ENCODE assay signal across 7 cellular contexts in genomic region chr12:47811581-47812484, GRCh38. TPM values are rescaled to one million over a fixed set of nuclear protein-coding genes. Genes with fewer than 3 reads are reported as not detected.
DNase-seq lines count a peak whose midpoint lies in the region; ATAC-seq, FAIRE-seq and TF ChIP-seq lines count a peak whose summit lies in the region.

No MANE protein-coding gene starts in this region.

- peak overlapping the region; percentile 79 for H3K9ac ChIP-seq in keratinocyte (ENCODE audit: control insufficient read depth, extremely low read depth, insufficient read depth, low read length)

- peak in 1 of 2 donors; percentile 19 for TF ChIP-seq POLR2A in suprapubic skin (IDR thresholded peaks at IDR 0.05)

- H3K4me3 Mint-ChIP-seq in IgD-negative memory B cell, result peak overlapping the region; percentile 85 to 95 (median 90)

- no peaks in the 10 kb centered on the region for H3K9me3 ChIP-seq in keratinocyte (ENCODE audit: control insufficient read depth, low read depth, low read length)
- H3K9me3 ChIP-seq in suprapubic skin, result no peaks in the 10 kb centered on the region

- peak overlapping the region; percentile 89 for H3K4me2 ChIP-seq in keratinocyte (ENCODE audit: control insufficient read depth, extremely low read depth, insufficient read depth, low read depth, low read length)

- no peak overlapping the region for H2AFZ ChIP-seq in keratinocyte (ENCODE audit: control insufficient read depth, low read length)

- H3K9me3 Mint-ChIP-seq in IgD-negative memory B cell, result no peaks in the 10 kb centered on the region

- WGBS in suprapubic skin, result 24% methylated on average over 14 of the region's 14 CpGs

- dilution Hi-C loops in keratinocyte (cut with MboI; ENCODE audit: extremely low pct_ligation_motif_present, low sequenced_read_pairs), result no loop called here

- H3K27me3 ChIP-seq in keratinocyte (ENCODE audit: control insufficient read depth, extremely low read depth, insufficient read depth, low read length) (no peaks in the 10 kb centered on the region), suprapubic skin (no peaks in the 10 kb centered on the region)

- no peaks in the 10 kb centered on the region for H3K27me3 Mint-ChIP-seq in IgD-negative memory B cell

- H3K4me1 ChIP-seq in keratinocyte (ENCODE audit: control insufficient read depth, extremely low read depth, insufficient read depth, low read length) (peaks cover 64% of the 10 kb centered on the region), suprapubic skin (peaks cover 98% of the 10 kb centered on the region)

- peak; percentile 23 for FAIRE-seq in keratinocyte (lab: Jason Lieb, UNC)

- peaks cover 5 to 23% of the 10 kb centered on the region in 2 experiments for H3K36me3 ChIP-seq in keratinocyte (ENCODE audit: control insufficient read depth in 2 of 2, extremely low read depth in 1 of 2, insufficient read depth in 2 of 2, low read length in 2 of 2)
- H3K36me3 ChIP-seq in suprapubic skin, result no peaks in the 10 kb centered on the region

- peaks cover 17% of the 10 kb centered on the region for H3K9me1 ChIP-seq in keratinocyte (ENCODE audit: control insufficient read depth, extremely low read depth, insufficient read depth, low read length)

- H3K27ac ChIP-seq in angular gyrus (ENCODE audit: low read depth, low read length), result peak overlapping the region; percentile 96
- peak overlapping the region; percentile 95 for H3K27ac ChIP-seq in keratinocyte (ENCODE audit: control insufficient read depth, insufficient read depth, low read length)
- peak overlapping the region; percentile 97 for H3K27ac ChIP-seq in suprapubic skin

- TF ChIP-seq EP300 in suprapubic skin (IDR thresholded peaks at IDR 0.05), result no peak

- H3K36me3 Mint-ChIP-seq in IgD-negative memory B cell, result peaks cover 4% of the 10 kb centered on the region

- no peak for ATAC-seq in HG03432 (IDR thresholded peaks at IDR 0.05; ENCODE audit: unreplicated experiment)
- ATAC-seq in GM18498 (IDR thresholded peaks at IDR 0.05; ENCODE audit: unreplicated experiment), result no peak

- peak overlapping the region in 2 of 3 experiments; percentile 53 to 58 for H3K4me3 ChIP-seq in keratinocyte (ENCODE audit: control insufficient read depth in 2 of 3, extremely low read depth in 1 of 3, insufficient read depth in 2 of 3, low read depth in 1 of 3, low read length in 3 of 3)
- H3K4me3 ChIP-seq in suprapubic skin, result peak overlapping the region; percentile 3

- peaks cover 19% of the 10 kb centered on the region for H4K20me1 ChIP-seq in keratinocyte (ENCODE audit: control insufficient read depth, extremely low read depth, insufficient read depth, low read length)

- no peak for DNase-seq in keratinocyte (ENCODE audit: low read depth, low spot score)
- DNase-seq in suprapubic skin (ENCODE audit: low spot score in 2 of 2), result no peak
- DNase-seq in glomerular visceral epithelial cell (ENCODE audit: extremely low spot score), result no peak

- TF ChIP-seq CTCF in keratinocyte (optimal IDR thresholded peaks at IDR 0.05 in 1 of 3, IDR thresholded peaks at IDR 0.05 in 1 of 3, conservative IDR thresholded peaks at IDR 0.05 in 1 of 3; ENCODE audit: extremely low read depth in 1 of 3, insufficient read depth in 2 of 3, low read length in 3 of 3), result no peak
- TF ChIP-seq CTCF in suprapubic skin (IDR thresholded peaks at IDR 0.05), result no peak

- peak overlapping the region; percentile 96 to 98 (median 97) for H3K27ac Mint-ChIP-seq in IgD-negative memory B cell

- peaks cover 62 to 82% (median 75%) of the 10 kb centered on the region in 3 donors for H3K4me1 Mint-ChIP-seq in IgD-negative memory B cell

- peaks cover 96% of the 10 kb centered on the region for H3K79me2 ChIP-seq in keratinocyte (ENCODE audit: control insufficient read depth, insufficient read depth, low read length)

RNA-seq across cellular contexts. Expression of gene HDAC7, which starts 7.9 kb away (rescaled TPM):
- polyA plus RNA-seq in IgD-negative memory B cell (20.9 TPM), keratinocyte (15.8 to 32.4 TPM (median 17.0 TPM) in 3 replicates)
- polyA plus RNA-seq in keratinocyte (2011; ENCODE audit: low read depth), result 27.9 TPM
- polyA plus RNA-seq in keratinocyte (2011; cell fraction: cytosol; rRNA removed), result 13.0 and 21.8 TPM in 2 replicates
- 67.6 and 79.0 TPM in 2 replicates for polyA plus RNA-seq in keratinocyte (2011; cell fraction: nucleus; rRNA removed)
- 24.3 and 37.1 TPM in 2 replicates for polyA plus RNA-seq in keratinocyte (2012; ENCODE audit: low replicate concordance)
- polyA minus RNA-seq in keratinocyte, result 13.7 to 55.7 TPM (median 18.8 TPM) in 3 replicates
- 32.6 TPM for polyA minus RNA-seq in keratinocyte (2011; cell fraction: cytosol; rRNA and poly(A)+ RNA removed)
- polyA minus RNA-seq in keratinocyte (2011; cell fraction: nucleus; rRNA and poly(A)+ RNA removed), result 23.3 and 24.6 TPM in 2 replicates
- 100 to 1,000 TPM in 1 of 4 donors, 10 to 100 TPM in 3; 47.9 to 152 (median 76.2) TPM for total RNA-seq in suprapubic skin

RNA-seq across cellular contexts. Expression of gene SLC48A1, which starts 38.8 kb away (rescaled TPM):
- polyA plus RNA-seq in IgD-negative memory B cell (21.7 TPM), keratinocyte (7.8 to 15.3 TPM (median 8.1 TPM) in 3 replicates)
- polyA plus RNA-seq in keratinocyte (2011; ENCODE audit: low read depth), result 1.5 TPM
- 10.8 and 12.2 TPM in 2 replicates for polyA plus RNA-seq in keratinocyte (2011; cell fraction: cytosol; rRNA removed)
- polyA plus RNA-seq in keratinocyte (2011; cell fraction: nucleus; rRNA removed), result 14.4 and 18.3 TPM in 2 replicates
- 11.7 and 13.6 TPM in 2 replicates for polyA plus RNA-seq in keratinocyte (2012; ENCODE audit: low replicate concordance)
- polyA minus RNA-seq in keratinocyte, result 12.8 to 29.3 TPM (median 16.5 TPM) in 3 replicates
- polyA minus RNA-seq in keratinocyte (2011; cell fraction: cytosol; rRNA and poly(A)+ RNA removed), result 16.5 TPM
- 5.4 and 5.8 TPM in 2 replicates for polyA minus RNA-seq in keratinocyte (2011; cell fraction: nucleus; rRNA and poly(A)+ RNA removed)
- total RNA-seq in suprapubic skin, result 10 to 100 TPM; 38.2 to 53.6 (median 44.7) TPM

RNA-seq across cellular contexts. Expression of gene RAPGEF3, which starts 53.2 kb away (rescaled TPM):
- polyA plus RNA-seq in IgD-negative memory B cell (0.26 TPM), keratinocyte (4.1 to 5.7 TPM (median 5.1 TPM) in 3 replicates)
- polyA plus RNA-seq in keratinocyte (2011; ENCODE audit: low read depth), result 2.2 TPM
- 1.8 and 2.7 TPM in 2 replicates for polyA plus RNA-seq in keratinocyte (2011; cell fraction: cytosol; rRNA removed)
- polyA plus RNA-seq in keratinocyte (2011; cell fraction: nucleus; rRNA removed), result 13.1 and 17.2 TPM in 2 replicates
- polyA plus RNA-seq in keratinocyte (2012; ENCODE audit: low replicate concordance), result 1.9 and 6.5 TPM in 2 replicates
- 5.5 to 25.3 TPM (median 5.9 TPM) in 3 replicates for polyA minus RNA-seq in keratinocyte
- 8.1 TPM for polyA minus RNA-seq in keratinocyte (2011; cell fraction: cytosol; rRNA and poly(A)+ RNA removed)
- polyA minus RNA-seq in keratinocyte (2011; cell fraction: nucleus; rRNA and poly(A)+ RNA removed), result 5.7 and 7.1 TPM in 2 replicates
- total RNA-seq in suprapubic skin, result 10 to 100 TPM in 3 of 4 donors, 1 to 10 TPM in 1; 9.3 to 48.9 (median 20.0) TPM
